In genomic region chr1:209552406-209553264, GRCh38 we compare ENCODE assay signal across 18 cellular contexts. TPM values are rescaled to one million over a fixed set of nuclear protein-coding genes. Genes with fewer than 3 reads are reported as not detected.
"Had no signal": no experiment of that assay in that cellular context is flagged by ENCODE, and none has a peak within 500 bp of the region (broad histone marks: within the 10 kb centered on the region; RNA-seq: fewer than 3 reads in every experiment).

No MANE protein-coding gene starts in this region.

- DNase-seq: activated CD4-positive, alpha-beta memory T cell treated with anti-CD3 and anti-CD28 coated beads, Interleukin-2, amount 10 ng/mL, durations not matched to agents 7 days and 5 days; activated CD4-positive, alpha-beta T cell treated with anti-CD3 and anti-CD28 coated beads for 4 hours; activated effector memory CD4-positive, alpha-beta T cell treated with anti-CD3 and anti-CD28 coated beads, Interleukin-2, amount 50 U/mL, for 16 hours; activated T-cell treated with anti-CD3 and anti-CD28 coated beads, Interleukin-2, amount 50 U/mL, for 4 hours; amniotic stem cell; body of pancreas; effector CD8-positive, alpha-beta T cell; foreskin melanocyte; immature natural killer cell; midbrain; posterior cingulate gyrus; stimulated activated CD4-positive, alpha-beta T cell treated with anti-CD3 and anti-CD28 coated beads, Interleukin-15, amount 100 ng/mL, for 24 hours; stimulated activated CD4-positive, alpha-beta T cell treated with anti-CD3 and anti-CD28 coated beads, Interleukin-4, amount 100 ng/mL, for 1 hour; stimulated activated naive CD4-positive, alpha-beta T cell treated with Interleukin-2 at 50 U/mL for 16 hours; transverse colon had no signal

- H3K9me3 ChIP-seq: body of pancreas, transverse colon had no signal

- H3K4me3 ChIP-seq: body of pancreas, lung, transverse colon had no signal

- H3K27me3 ChIP-seq: body of pancreas, transverse colon had no signal

- ATAC-seq: activated T-cell treated with anti-CD3 and anti-CD28 coated beads, Interleukin-2, amount 50 U/mL, for 4 hours; body of pancreas had no signal

- H3K36me3 ChIP-seq: transverse colon had no signal

- H3K27ac ChIP-seq: body of pancreas, transverse colon had no signal

- H3K4me1 ChIP-seq: body of pancreas, transverse colon had no signal

RNA-seq across cellular contexts. Expression of gene CAMK1G, which starts 30.9 kb away (rescaled TPM):
- total RNA-seq: activated CD4-positive, alpha-beta memory T cell treated with anti-CD3 and anti-CD28 coated beads, Interleukin-2, amount 10 ng/mL, durations not matched to agents 7 days and 5 days; endothelial cell of umbilical vein; skeletal muscle tissue; transverse colon had no signal
- polyA plus RNA-seq: endothelial cell of umbilical vein, immature natural killer cell had no signal
